13 cellular contexts compared by ENCODE assay signal in genomic region chr19:16624236-16624635, GRCh38.
"Had no signal": no experiment of that assay in that cellular context is flagged by ENCODE, and none has a peak within 500 bp of the region (broad histone marks: within the 10 kb centered on the region; RNA-seq: fewer than 3 reads in every experiment).

No MANE protein-coding gene starts in this region.

- H3K9me3 Mint-ChIP-seq: activated CD4-positive, alpha-beta memory T cell treated with anti-CD3 and anti-CD28 coated beads, Interleukin-2, amount 10 ng/mL, durations not matched to agents 7 days and 5 days; activated naive CD4-positive, alpha-beta T cell treated with anti-CD3 and anti-CD28 coated beads, Interleukin-2, amount 50 U/mL, for 72 hours; naive B cell; stimulated activated naive B cell treated with anti-CD40 and anti-IgM and Interleukin-4, amounts not matched to agents 10 μg/mL and 1 μg/mL and 100 μg/mL, for 72 hours had no signal

- H3K27me3 Mint-ChIP-seq: activated CD4-positive, alpha-beta memory T cell treated with anti-CD3 and anti-CD28 coated beads, Interleukin-2, amount 10 ng/mL, durations not matched to agents 7 days and 5 days; naive B cell; stimulated activated naive B cell treated with anti-CD40 and anti-IgM and Interleukin-4, amounts not matched to agents 10 μg/mL and 1 μg/mL and 100 μg/mL, for 72 hours had no signal

- H3K9me3 ChIP-seq: pancreas, thyroid gland, vagina had no signal

- H3K27ac Mint-ChIP-seq: activated CD4-positive, alpha-beta memory T cell treated with anti-CD3 and anti-CD28 coated beads, Interleukin-2, amount 10 ng/mL, durations not matched to agents 7 days and 5 days; activated naive CD4-positive, alpha-beta T cell treated with anti-CD3 and anti-CD28 coated beads, Interleukin-2, amount 50 U/mL, for 72 hours; stimulated activated naive B cell treated with anti-CD40 and anti-IgM and Interleukin-4, amounts not matched to agents 10 μg/mL and 1 μg/mL and 100 μg/mL, for 72 hours had no signal

- ATAC-seq: activated naive CD4-positive, alpha-beta T cell treated with anti-CD3 and anti-CD28 coated beads, Interleukin-2, amount 50 U/mL, for 72 hours; pancreas; stimulated activated naive B cell treated with anti-CD40 and anti-IgM and Interleukin-4, amounts not matched to agents 10 μg/mL and 1 μg/mL and 100 μg/mL, for 72 hours had no signal

- H3K27me3 ChIP-seq: dorsolateral prefrontal cortex, pancreas, thyroid gland, vagina had no signal

- H3K36me3 Mint-ChIP-seq: naive B cell had no signal

- H3K36me3 ChIP-seq: pancreas, thyroid gland, vagina had no signal

- H3K4me3 ChIP-seq: dorsolateral prefrontal cortex, pancreas, thyroid gland, vagina had no signal

- DNase-seq: activated CD4-positive, alpha-beta memory T cell treated with anti-CD3 and anti-CD28 coated beads, Interleukin-2, amount 10 ng/mL, durations not matched to agents 7 days and 5 days; activated gamma-delta T cell; activated T-cell treated with anti-CD3 and anti-CD28 coated beads, Interleukin-2, amount 50 U/mL, for 48 hours; amniotic stem cell; dorsolateral prefrontal cortex; naive B cell; pancreas; stimulated activated CD4-positive, alpha-beta T cell treated with anti-CD3 and anti-CD28 coated beads, Interleukin-2, amount 100 ng/mL, for 48 hours; stimulated activated naive B cell treated with anti-CD40 and anti-IgM and Interleukin-4, amounts not matched to agents 10 μg/mL and 1 μg/mL and 100 μg/mL, for 72 hours; T-helper 9 cell; thyroid gland had no signal

- H3K27ac ChIP-seq: dorsolateral prefrontal cortex, pancreas, thyroid gland, vagina had no signal

- H3K4me3 Mint-ChIP-seq: activated CD4-positive, alpha-beta memory T cell treated with anti-CD3 and anti-CD28 coated beads, Interleukin-2, amount 10 ng/mL, durations not matched to agents 7 days and 5 days; stimulated activated naive B cell treated with anti-CD40 and anti-IgM and Interleukin-4, amounts not matched to agents 10 μg/mL and 1 μg/mL and 100 μg/mL, for 72 hours had no signal
